Comparison of ENCODE assay signal across 20 cellular contexts in genomic region chr6:12973302-12973865, GRCh38.
A peak's percentile ranks its signal among the peaks of the same experiment; 100 is the strongest.
DNase-seq lines count a peak whose midpoint lies in the region; ATAC-seq, FAIRE-seq and TF ChIP-seq lines count a peak whose summit lies in the region.
"Had no signal": no experiment of that assay in that cellular context is flagged by ENCODE, and none has a peak within 500 bp of the region (broad histone marks: within the 10 kb centered on the region; RNA-seq: fewer than 3 reads in every experiment).

No MANE protein-coding gene starts in this region.

- H3K79me2 ChIP-seq in K562 (ENCODE audit: control insufficient read depth, insufficient read depth, low read length), result no peaks in the 10 kb centered on the region

- H3K4me3 ChIP-seq in K562 (no peak overlapping the region), pancreas (no peak overlapping the region)
- H3K4me3 ChIP-seq: HAP-1, prostate gland, spleen had no signal

- POLR2A ChIA-PET in K562 (lab: Yijun Ruan, JAX), result no interaction called here

- no peak for TF ChIP-seq RAD21 in K562 (CRISPR knock-in tag; conservative IDR thresholded peaks at IDR 0.05 in 1 of 2, IDR thresholded peaks at IDR 0.05 in 1 of 2)

- no peak for TF ChIP-seq CTCF in K562 (IDR thresholded peaks at IDR 0.05 in 2 of 3, conservative IDR thresholded peaks at IDR 0.05 in 1 of 3; ENCODE audit: insufficient read depth in 2 of 3, low read depth in 1 of 3, low read length in 3 of 3)
- no peak for TF ChIP-seq CTCF in pancreas (IDR thresholded peaks at IDR 0.05)

- no peak for TF ChIP-seq EP300 in K562 (IDR thresholded peaks at IDR 0.05; ENCODE audit: low read length)

- H3K4me1 ChIP-seq in K562 (replicated peaks in 1 of 2; ENCODE audit: control insufficient read depth in 2 of 2, insufficient read depth in 2 of 2, low read length in 2 of 2) (no peaks in the 10 kb centered on the region), pancreas (peaks cover 0 to 16% (median 0%) of the 10 kb centered on the region in 3 donors)
- H3K4me1 ChIP-seq: foreskin keratinocyte, HAP-1, prostate gland, spleen had no signal

- no peak overlapping the region for H2AFZ ChIP-seq in K562 (ENCODE audit: low read depth, low read length)

- BruUV-seq in K562 (replicated peaks; lab: Mats Ljungman, UMichigan), result no TSS peak

- H3K27me3 ChIP-seq in K562 (ENCODE audit: control insufficient read depth in 2 of 2, insufficient read depth in 2 of 2, low read length in 2 of 2) (peaks cover 14 to 21% of the 10 kb centered on the region in 2 experiments; a peak in 4 of 5 replicates), pancreas (no peaks in the 10 kb centered on the region)
- H3K27me3 ChIP-seq: foreskin keratinocyte, spleen had no signal

- H3K36me3 ChIP-seq in K562 (ENCODE audit: control insufficient read depth, insufficient read depth, low read length), result no peaks in the 10 kb centered on the region
- H3K36me3 ChIP-seq in pancreas, result no peaks in the 10 kb centered on the region
- H3K36me3 ChIP-seq: HAP-1, prostate gland, spleen had no signal

- intact Hi-C loops in K562 (cut with micrococcal nuclease) (no loop called here), left cardiac atrium (cut with DNase I) (no loop called here), pancreas (cut with DNase I) (no loop called here)

- 0 out of 2 replicates have a peak, but pooled peaks cover 3% of the 10 kb centered on the region for H4K20me1 ChIP-seq in K562 (replicated peaks; ENCODE audit: control insufficient read depth, insufficient read depth, low read length)

- CTCF ChIA-PET in K562 (lab: Yijun Ruan, JAX; ENCODE audit: low intra/inter-chr PET ratio), result no interaction called here

- no peak for ATAC-seq in K562
- ATAC-seq in left cardiac atrium, result peak; percentile 41 to 46
- ATAC-seq in pancreas, result peak in 3 of 4 donors; percentile 67 to 85 (median 71)
- ATAC-seq in HG02970 (IDR thresholded peaks at IDR 0.05; ENCODE audit: low FRiP score, unreplicated experiment), result no peak
- ATAC-seq in HG03565 (IDR thresholded peaks at IDR 0.05; ENCODE audit: unreplicated experiment), result no peak
- ATAC-seq: CD8-positive, alpha-beta T cell; foreskin keratinocyte; stimulated activated naive CD8-positive, alpha-beta T cell treated with anti-CD3 and anti-CD28 coated beads, Interleukin-15, amount 100 ng/mL, for 72 hours had no signal

- H3K4me2 ChIP-seq in K562 (ENCODE audit: insufficient read depth, low read length), result no peak overlapping the region

- no peak for TF ChIP-seq POLR2A in K562 (conservative IDR thresholded peaks at IDR 0.05)

- no peak overlapping the region for H3K27ac ChIP-seq in K562 (ENCODE audit: extremely low read depth, low read depth, low read length)
- peak overlapping the region in 2 of 4 donors; percentile 6 to 46 for H3K27ac ChIP-seq in pancreas
- H3K27ac ChIP-seq: foreskin keratinocyte, prostate gland, spleen had no signal

- DNase-seq in LHCN-M2 (ENCODE audit: low read depth) (peak; percentile 17), K562 (ENCODE audit: extremely low read depth in 1 of 4, low spot score in 3 of 4) (no peak), left cardiac atrium (no peak), pancreas (no peak)
- no peak for DNase-seq in stimulated activated CD8-positive, alpha-beta memory T cell treated with anti-CD3 and anti-CD28 coated beads, Interleukin-4, amount 100 ng/mL, for 48 hours
- DNase-seq: activated CD4-positive, alpha-beta T cell treated with anti-CD3 and anti-CD28 coated beads, Interleukin-2, amount 10 ng/mL, durations not matched to agents 24 days and 14 days; activated naive CD8-positive, alpha-beta T cell treated with anti-CD3 and anti-CD28 coated beads, Interleukin-2, amount 10 ng/mL, durations not matched to agents 7 days and 5 days; CD8-positive, alpha-beta T cell; DMS53; foreskin keratinocyte; NCI-H2107; NCI-H510A treated with DMSO at 0.1 percent for 48 hours; spleen; stimulated activated CD4-positive, alpha-beta T cell treated with anti-CD3 and anti-CD28 coated beads, Interleukin-4, amount 100 ng/mL, for 24 hours; stimulated activated naive CD8-positive, alpha-beta T cell treated with anti-CD3 and anti-CD28 coated beads, Interleukin-15, amount 100 ng/mL, for 72 hours; trophoblast cell had no signal

- H3K9me3 ChIP-seq in K562 (replicated peaks; ENCODE audit: control insufficient read depth, insufficient read depth, low read depth, low read length), result no peaks in the 10 kb centered on the region
- H3K9me3 ChIP-seq in pancreas, result no peaks in the 10 kb centered on the region
- H3K9me3 ChIP-seq: HAP-1, prostate gland, spleen had no signal

- FAIRE-seq in K562 (lab: Jason Lieb, UNC), result no peak
- no peak for FAIRE-seq in pancreas (lab: Jason Lieb, UNC)

- in situ Hi-C loops in K562 (cut with MboI), result no loop called here

- no peaks in the 10 kb centered on the region for H3K9me1 ChIP-seq in K562 (ENCODE audit: control insufficient read depth, insufficient read depth, low read length)

- under 1% methylated on average over 5 of the region's 5 CpGs for WGBS in K562 (ENCODE audit: insufficient coverage, low coverage, missing lambda C conversion rate)
- WGBS in pancreas, 2 donors, result 25 to 28% methylated on average over 5 of the region's 5 CpGs

- H3K9ac ChIP-seq in K562 (ENCODE audit: insufficient read depth in 1 of 2, low read depth in 2 of 2, low read length in 2 of 2), result no peak overlapping the region

TF ChIP-seq in K562, 482 proteins besides CTCF, POLR2A, EP300 and RAD21 (continues in another document):
- TF ChIP-seq HCFC1 (IDR thresholded peaks at IDR 0.05; ENCODE audit: low read depth, low read length), result no peak
- TF ChIP-seq PTRF (tag; IDR thresholded peaks at IDR 0.05), result no peak
- no peak for TF ChIP-seq ATF3 (IDR thresholded peaks at IDR 0.05)
- TF ChIP-seq ATF3 (CRISPR knock-in tag; conservative IDR thresholded peaks at IDR 0.05), result no peak
- no peak for TF ChIP-seq ZNF407 (IDR thresholded peaks at IDR 0.05; ENCODE audit: low read depth)
- no peak for TF ChIP-seq ZNF699 (CRISPR knock-in tag; IDR thresholded peaks at IDR 0.05; ENCODE audit: insufficient replicate concordance)

Comparison
In these comparisons a context has a peak if more than half of its experiments do, and no peak if none do; other contexts are left out.
1. ATAC-seq: peak in left cardiac atrium (2 of 2) and pancreas (3 of 4); none in K562 (single experiment), HG02970 (single experiment) and HG03565 (single experiment).